Comparison of ENCODE assay signal across 20 cellular contexts in the genomic region with DNA sequence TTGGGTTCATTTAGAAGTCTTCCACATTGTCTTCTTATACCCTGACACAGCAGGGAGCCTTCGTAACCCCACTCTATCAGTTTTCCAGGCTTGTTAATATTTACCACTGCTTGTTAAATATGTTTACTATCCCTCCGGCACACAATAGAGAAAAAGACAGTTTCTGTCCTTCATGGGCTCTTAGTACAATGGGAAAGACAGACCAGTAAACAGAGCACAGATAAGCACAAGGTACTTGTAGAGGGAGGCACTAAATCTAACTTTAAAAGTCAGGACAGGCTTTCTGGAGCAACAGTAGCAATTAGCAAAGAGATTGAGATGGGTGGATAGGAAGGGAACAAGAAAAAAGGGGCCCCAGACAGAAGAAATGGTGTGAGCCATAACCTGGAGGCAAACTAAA.
"Had no signal": no experiment of that assay in that cellular context is flagged by ENCODE, and none has a peak within 500 bp of the region (broad histone marks: within the 10 kb centered on the region; RNA-seq: fewer than 3 reads in every experiment).

No MANE protein-coding gene starts in this region.

- H3K27me3 ChIP-seq: brain microvascular endothelial cell, foreskin keratinocyte, right atrium auricular region, tibial artery, vagina had no signal

- H3K9me3 ChIP-seq: right atrium auricular region, tibial artery, vagina had no signal

- H3K27ac ChIP-seq: brain microvascular endothelial cell, foreskin keratinocyte, right atrium auricular region, tibial artery, vagina had no signal

- H3K4me1 Mint-ChIP-seq: activated B cell treated with CpG ODN at 0.5 μM for 24 hours; activated naive CD8-positive, alpha-beta T cell treated with anti-CD3 and anti-CD28 coated beads for 36 hours; central memory CD8-positive, alpha-beta T cell; memory B cell; naive thymus-derived CD8-positive, alpha-beta T cell; stimulated activated naive B cell treated with anti-CD40 and anti-IgM and Interleukin-4, amounts not matched to agents 10 μg/mL and 1 μg/mL and 100 μg/mL, for 72 hours had no signal

- ATAC-seq: activated CD8-positive, alpha-beta T cell treated with anti-CD3 and anti-CD28 coated beads, Interleukin-2, amount 10 ng/mL, durations not matched to agents 7 days and 5 days; foreskin keratinocyte; left ventricle myocardium superior; naive thymus-derived CD8-positive, alpha-beta T cell; stimulated activated naive B cell treated with anti-CD40 and anti-IgM and Interleukin-4, amounts not matched to agents 10 μg/mL and 1 μg/mL and 100 μg/mL, for 72 hours had no signal

- H3K4me1 ChIP-seq: right atrium auricular region, tibial artery, vagina had no signal

- H3K4me3 Mint-ChIP-seq: activated B cell treated with CpG ODN at 0.5 μM for 24 hours; activated CD8-positive, alpha-beta T cell treated with anti-CD3 and anti-CD28 coated beads, Interleukin-2, amount 10 ng/mL, durations not matched to agents 7 days and 5 days; activated naive CD8-positive, alpha-beta T cell treated with anti-CD3 and anti-CD28 coated beads for 36 hours; central memory CD8-positive, alpha-beta T cell; memory B cell; naive thymus-derived CD8-positive, alpha-beta T cell; stimulated activated naive B cell treated with anti-CD40 and anti-IgM and Interleukin-4, amounts not matched to agents 10 μg/mL and 1 μg/mL and 100 μg/mL, for 72 hours had no signal

- DNase-seq: activated B cell treated with CpG ODN at 0.5 μM for 24 hours; activated CD4-positive, alpha-beta T cell treated with anti-CD3 and anti-CD28 coated beads for 48 hours; activated CD8-positive, alpha-beta memory T cell treated with anti-CD3 and anti-CD28 coated beads, Interleukin-2, amount 50 U/mL, for 48 hours; activated CD8-positive, alpha-beta T cell treated with anti-CD3 and anti-CD28 coated beads, Interleukin-2, amount 10 ng/mL, durations not matched to agents 7 days and 5 days; activated naive CD8-positive, alpha-beta T cell treated with anti-CD3 and anti-CD28 coated beads for 36 hours; brain microvascular endothelial cell; effector memory CD4-positive, alpha-beta T cell; foreskin keratinocyte; kidney glomerular epithelial cell; left ventricle myocardium superior; naive thymus-derived CD8-positive, alpha-beta T cell; nucleus accumbens; stimulated activated CD4-positive, alpha-beta T cell treated with anti-CD3 and anti-CD28 coated beads, Interleukin-15, amount 100 ng/mL, for 24 hours; stimulated activated CD4-positive, alpha-beta T cell treated with anti-CD3 and anti-CD28 coated beads, Interleukin-4, amount 100 ng/mL, for 1 hour; stimulated activated naive B cell treated with anti-CD40 and anti-IgM and Interleukin-4, amounts not matched to agents 10 μg/mL and 1 μg/mL and 100 μg/mL, for 72 hours; tibial artery had no signal

- H3K4me3 ChIP-seq: right atrium auricular region, tibial artery, vagina had no signal

- H3K36me3 ChIP-seq: brain microvascular endothelial cell, right atrium auricular region, tibial artery, vagina had no signal

- H3K27ac Mint-ChIP-seq: activated B cell treated with CpG ODN at 0.5 μM for 24 hours; activated CD8-positive, alpha-beta T cell treated with anti-CD3 and anti-CD28 coated beads, Interleukin-2, amount 10 ng/mL, durations not matched to agents 7 days and 5 days; activated naive CD8-positive, alpha-beta T cell treated with anti-CD3 and anti-CD28 coated beads for 36 hours; memory B cell; naive thymus-derived CD8-positive, alpha-beta T cell; stimulated activated naive B cell treated with anti-CD40 and anti-IgM and Interleukin-4, amounts not matched to agents 10 μg/mL and 1 μg/mL and 100 μg/mL, for 72 hours had no signal

- H3K36me3 Mint-ChIP-seq: activated naive CD8-positive, alpha-beta T cell treated with anti-CD3 and anti-CD28 coated beads for 36 hours; memory B cell; naive thymus-derived CD8-positive, alpha-beta T cell; stimulated activated naive B cell treated with anti-CD40 and anti-IgM and Interleukin-4, amounts not matched to agents 10 μg/mL and 1 μg/mL and 100 μg/mL, for 72 hours had no signal

- H3K27me3 Mint-ChIP-seq: activated B cell treated with CpG ODN at 0.5 μM for 24 hours; activated naive CD8-positive, alpha-beta T cell treated with anti-CD3 and anti-CD28 coated beads for 36 hours; central memory CD8-positive, alpha-beta T cell; memory B cell; naive thymus-derived CD8-positive, alpha-beta T cell; stimulated activated naive B cell treated with anti-CD40 and anti-IgM and Interleukin-4, amounts not matched to agents 10 μg/mL and 1 μg/mL and 100 μg/mL, for 72 hours had no signal
